1 cellular context compared by ENCODE assay signal in the genomic region with DNA sequence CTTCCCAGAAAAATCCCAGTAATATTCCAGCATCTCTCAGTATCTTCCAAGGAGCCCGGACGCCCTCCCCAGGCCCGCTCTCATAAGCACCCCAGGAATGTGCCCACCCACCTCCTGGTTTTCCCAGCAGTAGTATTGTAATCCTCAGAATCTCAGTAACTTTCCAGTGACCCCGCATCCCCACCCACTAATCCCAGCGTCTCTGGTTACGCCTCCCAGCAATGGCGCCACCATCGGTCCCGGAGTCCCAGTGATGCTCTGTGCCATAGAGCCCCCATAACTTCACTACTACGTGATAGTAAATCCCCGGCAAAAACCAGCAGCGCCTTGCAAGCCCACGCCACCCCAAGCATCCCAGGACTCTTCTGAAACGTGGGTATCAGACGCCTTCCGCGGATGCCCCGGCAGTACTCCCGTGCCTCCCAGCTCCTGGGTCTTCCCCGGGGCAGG.
A peak's percentile ranks its signal among the peaks of the same experiment; 100 is the strongest.
TF ChIP-seq lines count a peak whose summit lies in the region.

No MANE protein-coding gene starts in this region.

TF ChIP-seq in GM12878, 131 proteins besides CTCF, POLR2A, EP300 and RAD21:
- TF ChIP-seq MTA3 (IDR thresholded peaks at IDR 0.05; ENCODE audit: borderline replicate concordance, low read length) = no peak
- TF ChIP-seq MTA2 (IDR thresholded peaks at IDR 0.05; ENCODE audit: low read depth) = 0 out of 2 replicates have a peak, but pooled peaks have one; percentile 6
- TF ChIP-seq BHLHE40 (IDR thresholded peaks at IDR 0.05; ENCODE audit: borderline replicate concordance in 1 of 2, low read depth in 2 of 2, low read length in 1 of 2) = 0 out of 4 replicates have a peak, but pooled peaks of 1 of the 2 experiments have one; percentile 12
- no peak for TF ChIP-seq ETV6 (conservative IDR thresholded peaks at IDR 0.05 in 1 of 2, IDR thresholded peaks at IDR 0.05 in 1 of 2; ENCODE audit: borderline replicate concordance in 1 of 2, low read depth in 1 of 2)
- TF ChIP-seq, protein P1, sequence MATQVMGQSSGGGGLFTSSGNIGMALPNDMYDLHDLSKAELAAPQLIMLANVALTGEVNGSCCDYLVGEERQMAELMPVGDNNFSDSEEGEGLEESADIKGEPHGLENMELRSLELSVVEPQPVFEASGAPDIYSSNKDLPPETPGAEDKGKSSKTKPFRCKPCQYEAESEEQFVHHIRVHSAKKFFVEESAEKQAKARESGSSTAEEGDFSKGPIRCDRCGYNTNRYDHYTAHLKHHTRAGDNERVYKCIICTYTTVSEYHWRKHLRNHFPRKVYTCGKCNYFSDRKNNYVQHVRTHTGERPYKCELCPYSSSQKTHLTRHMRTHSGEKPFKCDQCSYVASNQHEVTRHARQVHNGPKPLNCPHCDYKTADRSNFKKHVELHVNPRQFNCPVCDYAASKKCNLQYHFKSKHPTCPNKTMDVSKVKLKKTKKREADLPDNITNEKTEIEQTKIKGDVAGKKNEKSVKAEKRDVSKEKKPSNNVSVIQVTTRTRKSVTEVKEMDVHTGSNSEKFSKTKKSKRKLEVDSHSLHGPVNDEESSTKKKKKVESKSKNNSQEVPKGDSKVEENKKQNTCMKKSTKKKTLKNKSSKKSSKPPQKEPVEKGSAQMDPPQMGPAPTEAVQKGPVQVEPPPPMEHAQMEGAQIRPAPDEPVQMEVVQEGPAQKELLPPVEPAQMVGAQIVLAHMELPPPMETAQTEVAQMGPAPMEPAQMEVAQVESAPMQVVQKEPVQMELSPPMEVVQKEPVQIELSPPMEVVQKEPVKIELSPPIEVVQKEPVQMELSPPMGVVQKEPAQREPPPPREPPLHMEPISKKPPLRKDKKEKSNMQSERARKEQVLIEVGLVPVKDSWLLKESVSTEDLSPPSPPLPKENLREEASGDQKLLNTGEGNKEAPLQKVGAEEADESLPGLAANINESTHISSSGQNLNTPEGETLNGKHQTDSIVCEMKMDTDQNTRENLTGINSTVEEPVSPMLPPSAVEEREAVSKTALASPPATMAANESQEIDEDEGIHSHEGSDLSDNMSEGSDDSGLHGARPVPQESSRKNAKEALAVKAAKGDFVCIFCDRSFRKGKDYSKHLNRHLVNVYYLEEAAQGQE (IDR thresholded peaks at IDR 0.05; ENCODE audit: low read depth, low read length) = no peak
- TF ChIP-seq WRNIP1 (IDR thresholded peaks at IDR 0.05; ENCODE audit: borderline replicate concordance, low read depth, low read length) = no peak
- TF ChIP-seq, protein P2, sequence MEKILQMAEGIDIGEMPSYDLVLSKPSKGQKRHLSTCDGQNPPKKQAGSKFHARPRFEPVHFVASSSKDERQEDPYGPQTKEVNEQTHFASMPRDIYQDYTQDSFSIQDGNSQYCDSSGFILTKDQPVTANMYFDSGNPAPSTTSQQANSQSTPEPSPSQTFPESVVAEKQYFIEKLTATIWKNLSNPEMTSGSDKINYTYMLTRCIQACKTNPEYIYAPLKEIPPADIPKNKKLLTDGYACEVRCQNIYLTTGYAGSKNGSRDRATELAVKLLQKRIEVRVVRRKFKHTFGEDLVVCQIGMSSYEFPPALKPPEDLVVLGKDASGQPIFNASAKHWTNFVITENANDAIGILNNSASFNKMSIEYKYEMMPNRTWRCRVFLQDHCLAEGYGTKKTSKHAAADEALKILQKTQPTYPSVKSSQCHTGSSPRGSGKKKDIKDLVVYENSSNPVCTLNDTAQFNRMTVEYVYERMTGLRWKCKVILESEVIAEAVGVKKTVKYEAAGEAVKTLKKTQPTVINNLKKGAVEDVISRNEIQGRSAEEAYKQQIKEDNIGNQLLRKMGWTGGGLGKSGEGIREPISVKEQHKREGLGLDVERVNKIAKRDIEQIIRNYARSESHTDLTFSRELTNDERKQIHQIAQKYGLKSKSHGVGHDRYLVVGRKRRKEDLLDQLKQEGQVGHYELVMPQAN (conservative IDR thresholded peaks at IDR 0.05) = no peak
- no peak for TF ChIP-seq SMAD1 (IDR thresholded peaks at IDR 0.05; ENCODE audit: low read depth, partially characterized antibody)
- peak; percentile 46; the same call in 1 of the 2 replicates for TF ChIP-seq IKZF1 (conservative IDR thresholded peaks at IDR 0.05)
- no peak for TF ChIP-seq SMARCA5 (IDR thresholded peaks at IDR 0.05)
- TF ChIP-seq NR2F1 (conservative IDR thresholded peaks at IDR 0.05) = no peak
- TF ChIP-seq RFX5 (IDR thresholded peaks at IDR 0.05; ENCODE audit: low read depth, low read length) = no peak
- peak; percentile 77 for TF ChIP-seq YY1 (IDR thresholded peaks at IDR 0.05; ENCODE audit: low read depth, low read length)
- TF ChIP-seq, protein P3, sequence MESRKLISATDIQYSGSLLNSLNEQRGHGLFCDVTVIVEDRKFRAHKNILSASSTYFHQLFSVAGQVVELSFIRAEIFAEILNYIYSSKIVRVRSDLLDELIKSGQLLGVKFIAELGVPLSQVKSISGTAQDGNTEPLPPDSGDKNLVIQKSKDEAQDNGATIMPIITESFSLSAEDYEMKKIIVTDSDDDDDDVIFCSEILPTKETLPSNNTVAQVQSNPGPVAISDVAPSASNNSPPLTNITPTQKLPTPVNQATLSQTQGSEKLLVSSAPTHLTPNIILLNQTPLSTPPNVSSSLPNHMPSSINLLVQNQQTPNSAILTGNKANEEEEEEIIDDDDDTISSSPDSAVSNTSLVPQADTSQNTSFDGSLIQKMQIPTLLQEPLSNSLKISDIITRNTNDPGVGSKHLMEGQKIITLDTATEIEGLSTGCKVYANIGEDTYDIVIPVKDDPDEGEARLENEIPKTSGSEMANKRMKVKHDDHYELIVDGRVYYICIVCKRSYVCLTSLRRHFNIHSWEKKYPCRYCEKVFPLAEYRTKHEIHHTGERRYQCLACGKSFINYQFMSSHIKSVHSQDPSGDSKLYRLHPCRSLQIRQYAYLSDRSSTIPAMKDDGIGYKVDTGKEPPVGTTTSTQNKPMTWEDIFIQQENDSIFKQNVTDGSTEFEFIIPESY (IDR thresholded peaks at IDR 0.05) = no peak
- peak; percentile 46; the same call in 1 of the 2 replicates for TF ChIP-seq NR2C1 (IDR thresholded peaks at IDR 0.05)
- peak; percentile 44; the same call in 1 of the 2 replicates for TF ChIP-seq EED (IDR thresholded peaks at IDR 0.05; ENCODE audit: low read depth)
- no peak for TF ChIP-seq BACH1 (IDR thresholded peaks at IDR 0.05; ENCODE audit: borderline replicate concordance)
- no peak for TF ChIP-seq KAT2A (conservative IDR thresholded peaks at IDR 0.05; ENCODE audit: control insufficient read depth, low read depth, low read length)
- TF ChIP-seq FOS (IDR thresholded peaks at IDR 0.05; ENCODE audit: borderline replicate concordance, extremely low read depth, insufficient read length) = no peak
- no peak for TF ChIP-seq NR2C2 (IDR thresholded peaks at IDR 0.05; ENCODE audit: borderline replicate concordance, control insufficient read depth, insufficient read length, low read depth)
- TF ChIP-seq POLR2AphosphoS5 (IDR thresholded peaks at IDR 0.05; ENCODE audit: low read length) = no peak
- peak; percentile 40 to 65; a peak in 1 of 4 replicates for TF ChIP-seq IKZF2 (IDR thresholded peaks at IDR 0.05)
- TF ChIP-seq CBX3 (IDR thresholded peaks at IDR 0.05; ENCODE audit: borderline replicate concordance, low read depth) = no peak
